17 cellular contexts compared by ENCODE assay signal in genomic region chr22:49856766-49857618, GRCh38. TPM values are rescaled to one million over a fixed set of nuclear protein-coding genes. Genes with fewer than 3 reads are reported as not detected.
DNase-seq lines count a peak whose midpoint lies in the region; ATAC-seq and TF ChIP-seq lines count a peak whose summit lies in the region.
"Had no signal": no experiment of that assay in that cellular context is flagged by ENCODE, and none has a peak within 500 bp of the region (broad histone marks: within the 10 kb centered on the region; RNA-seq: fewer than 3 reads in every experiment).

No MANE protein-coding gene starts in this region.

- peak overlapping the region; percentile 9 for H3K27ac ChIP-seq in C4-2B
- no peak overlapping the region for H3K27ac ChIP-seq in Peyer's patch
- H3K27ac ChIP-seq in neural progenitor cell, result no peak overlapping the region
- H3K27ac ChIP-seq: SJCRH30 had no signal

- H3K27me3 ChIP-seq in Peyer's patch, result no peaks in the 10 kb centered on the region
- peaks cover 12% of the 10 kb centered on the region for H3K27me3 ChIP-seq in neural progenitor cell
- H3K27me3 ChIP-seq: SJCRH30 had no signal

- POLR2A ChIA-PET in activated CD4-positive, alpha-beta T cell treated with anti-CD3 and anti-CD28 coated beads, Interleukin-2, amount 10 ng/mL, durations not matched to agents 7 days and 5 days (lab: Charles Lee), result no interaction called here

- H3K4me1 Mint-ChIP-seq in activated CD4-positive, alpha-beta T cell treated with anti-CD3 and anti-CD28 coated beads, Interleukin-2, amount 10 ng/mL, durations not matched to agents 7 days and 5 days, result peaks cover 36% of the 10 kb centered on the region
- H3K4me1 Mint-ChIP-seq in neural progenitor cell, result peaks cover 21% of the 10 kb centered on the region

- no peak overlapping the region for H3K9ac ChIP-seq in neural progenitor cell

- H3K4me2 ChIP-seq in neural progenitor cell, result no peak overlapping the region

- H3K4me3 Mint-ChIP-seq in activated CD4-positive, alpha-beta T cell treated with anti-CD3 and anti-CD28 coated beads, Interleukin-2, amount 10 ng/mL, durations not matched to agents 7 days and 5 days, result no peak overlapping the region
- peak overlapping the region; percentile 41 for H3K4me3 Mint-ChIP-seq in neural progenitor cell

- no peaks in the 10 kb centered on the region for H3K9me3 Mint-ChIP-seq in activated CD4-positive, alpha-beta T cell treated with anti-CD3 and anti-CD28 coated beads, Interleukin-2, amount 10 ng/mL, durations not matched to agents 7 days and 5 days
- peaks cover 9% of the 10 kb centered on the region for H3K9me3 Mint-ChIP-seq in neural progenitor cell
- H3K9me3 Mint-ChIP-seq: IgD-negative memory B cell had no signal

- no peak for ATAC-seq in GM19324 (IDR thresholded peaks at IDR 0.05; ENCODE audit: low FRiP score, unreplicated experiment)
- ATAC-seq in HG03135 (IDR thresholded peaks at IDR 0.05; ENCODE audit: unreplicated experiment), result no peak

- TF ChIP-seq CTCF in C4-2B (conservative IDR thresholded peaks at IDR 0.05) (no peak), Peyer's patch (IDR thresholded peaks at IDR 0.05) (no peak), neural progenitor cell (IDR thresholded peaks at IDR 0.05) (no peak)

- peak overlapping the region; percentile 13 for H3K27ac Mint-ChIP-seq in activated CD4-positive, alpha-beta T cell treated with anti-CD3 and anti-CD28 coated beads, Interleukin-2, amount 10 ng/mL, durations not matched to agents 7 days and 5 days
- H3K27ac Mint-ChIP-seq in neural progenitor cell, result no peak overlapping the region

- H3F3A ChIP-seq in neural progenitor cell (ENCODE audit: low read depth), result peaks cover 12% of the 10 kb centered on the region

- no peak for TF ChIP-seq POLR2A in Peyer's patch (IDR thresholded peaks at IDR 0.05)

- peaks cover 6 to 21% (median 11%) of the 10 kb centered on the region in 4 donors for H3K4me1 ChIP-seq in Peyer's patch
- peaks cover 16% of the 10 kb centered on the region for H3K4me1 ChIP-seq in neural progenitor cell

- no peak for DNase-seq in activated CD4-positive, alpha-beta T cell treated with anti-CD3 and anti-CD28 coated beads, Interleukin-2, amount 10 ng/mL, durations not matched to agents 7 days and 5 days
- DNase-seq in activated CD4-positive, alpha-beta T cell treated with anti-CD3 and anti-CD28 coated beads, Interleukin-2, amount 50 U/mL, for 48 hours, result no peak
- peak in 2 of 3 donors; percentile 37 to 42 for DNase-seq in Peyer's patch
- DNase-seq in neural progenitor cell (ENCODE audit: low spot score), result no peak
- no peak for DNase-seq in NCI-H345 (lab: John Stamatoyannopoulos, UW)
- DNase-seq: MV-4-11; NCI-H1417; NCI-H1930; NCI-H446; NK-92 treated with Interleukin-12 subunit alpha and Interleukin-12 subunit beta, amount 100 ng/mL, for 24 hours; OCI-M1; RPMI8226; SJCRH30 had no signal

- no peak overlapping the region for H2AFZ ChIP-seq in neural progenitor cell (replicated peaks)

- H3K4me3 ChIP-seq in Peyer's patch, result no peak overlapping the region
- no peak overlapping the region for H3K4me3 ChIP-seq in neural progenitor cell
- H3K4me3 ChIP-seq: SJCRH30 had no signal

- peaks cover 63% of the 10 kb centered on the region for H4K20me1 ChIP-seq in neural progenitor cell (ENCODE audit: low read depth)

- peaks cover 79% of the 10 kb centered on the region for H3K79me2 ChIP-seq in neural progenitor cell (ENCODE audit: low read depth)

- H3K36me3 Mint-ChIP-seq in activated CD4-positive, alpha-beta T cell treated with anti-CD3 and anti-CD28 coated beads, Interleukin-2, amount 10 ng/mL, durations not matched to agents 7 days and 5 days (ENCODE audit: low read depth), result peaks cover 10% of the 10 kb centered on the region
- peaks cover 16% of the 10 kb centered on the region for H3K36me3 Mint-ChIP-seq in neural progenitor cell

- no peaks in the 10 kb centered on the region for H3K27me3 Mint-ChIP-seq in activated CD4-positive, alpha-beta T cell treated with anti-CD3 and anti-CD28 coated beads, Interleukin-2, amount 10 ng/mL, durations not matched to agents 7 days and 5 days
- peaks cover 14% of the 10 kb centered on the region for H3K27me3 Mint-ChIP-seq in neural progenitor cell (ENCODE audit: insufficient read depth, low read depth)

- CTCF ChIA-PET in activated CD4-positive, alpha-beta T cell treated with anti-CD3 and anti-CD28 coated beads, Interleukin-2, amount 10 ng/mL, durations not matched to agents 7 days and 5 days (lab: Charles Lee), result interaction anchor here (1.0 to 1.1 kb wide), 2 partner anchors 11 to 14 kb away, joined by 3 read pairs; no protein-coding TSS in a partner anchor

- no peaks in the 10 kb centered on the region for H3K9me3 ChIP-seq in Peyer's patch
- no peaks in the 10 kb centered on the region for H3K9me3 ChIP-seq in neural progenitor cell (ENCODE audit: low read depth)
- H3K9me3 ChIP-seq: SJCRH30 had no signal

- no peaks in the 10 kb centered on the region for H3K36me3 ChIP-seq in Peyer's patch
- H3K36me3 ChIP-seq in neural progenitor cell, result no peaks in the 10 kb centered on the region

RNA-seq across cellular contexts. Expression of gene ZBED4, which starts 3.3 kb away (rescaled TPM):
- 10 to 100 TPM; 20.0 to 20.8 TPM for total RNA-seq in activated CD4-positive, alpha-beta T cell treated with anti-CD3 and anti-CD28 coated beads, Interleukin-2, amount 10 ng/mL, durations not matched to agents 7 days and 5 days
- 10 to 100 TPM; 14.9 to 24.0 (median 20.9) TPM for total RNA-seq in Peyer's patch
- total RNA-seq in neural progenitor cell (ENCODE audit: low replicate concordance), result 23.1 and 29.3 TPM in 2 replicates

RNA-seq across cellular contexts. Expression of gene BRD1, which starts 29.3 kb away (rescaled TPM):
- total RNA-seq in activated CD4-positive, alpha-beta T cell treated with anti-CD3 and anti-CD28 coated beads, Interleukin-2, amount 10 ng/mL, durations not matched to agents 7 days and 5 days, result 10 to 100 TPM; 46.9 to 49.2 TPM
- total RNA-seq in Peyer's patch (100 to 1,000 TPM in 1 of 4 donors, 10 to 100 TPM in 3; 54.1 to 126 (median 78.5) TPM), neural progenitor cell (ENCODE audit: low replicate concordance) (31.2 and 46.7 TPM in 2 replicates)

Comparison
In these comparisons a context has a peak if more than half of its experiments do, and no peak if none do; other contexts are left out.
1. DNase-seq: peak in Peyer's patch (2 of 3); none in activated CD4-positive, alpha-beta T cell treated with anti-CD3 and anti-CD28 coated beads, Interleukin-2, amount 10 ng/mL, durations not matched to agents 7 days and 5 days (single experiment), activated CD4-positive, alpha-beta T cell treated with anti-CD3 and anti-CD28 coated beads, Interleukin-2, amount 50 U/mL, for 48 hours (0 of 2), neural progenitor cell (single experiment) and NCI-H345 (single experiment).